Comparison of ENCODE assay signal across 23 cellular contexts in genomic region chr10:124186956-124187355, GRCh38.
DNase-seq lines count a peak whose midpoint lies in the region; ATAC-seq lines count a peak whose summit lies in the region.
"Had no signal": no experiment of that assay in that cellular context is flagged by ENCODE, and none has a peak within 500 bp of the region (broad histone marks: within the 10 kb centered on the region; RNA-seq: fewer than 3 reads in every experiment).

No MANE protein-coding gene starts in this region.

- no peaks in the 10 kb centered on the region for H3K36me3 ChIP-seq in neuronal stem cell (replicated peaks in 1 of 2; ENCODE audit: control insufficient read depth in 2 of 2, insufficient read depth in 2 of 2, low read length in 2 of 2)
- H3K36me3 ChIP-seq: BE2C, BLaER1 had no signal

- no peak overlapping the region for H2BK5ac ChIP-seq in neuronal stem cell (ENCODE audit: low read length)

- H3K4me2 ChIP-seq in neuronal stem cell (ENCODE audit: insufficient read depth, low read length, poor library complexity, severe bottlenecking): no peak overlapping the region
- H3K4me2 ChIP-seq: BLaER1 had no signal

- H3K79me1 ChIP-seq in neuronal stem cell (ENCODE audit: low read depth, low read length): no peaks in the 10 kb centered on the region

- H3K23ac ChIP-seq in neuronal stem cell (ENCODE audit: low read depth, low read length, poor library complexity): peak overlapping the region; percentile 9

- H4K8ac ChIP-seq in neuronal stem cell (ENCODE audit: low read depth, low read length): no peak overlapping the region

- H3K9ac ChIP-seq in neuronal stem cell (ENCODE audit: low read depth, low read length, poor library complexity): no peak overlapping the region
- H3K9ac ChIP-seq: BLaER1 had no signal

- no peak overlapping the region for H3K4ac ChIP-seq in neuronal stem cell (ENCODE audit: low read length)

- H3K4me3 ChIP-seq in neuronal stem cell (ENCODE audit: low read length in 2 of 2): no peak overlapping the region
- H3K4me3 ChIP-seq: BLaER1, GM12878 had no signal

- no peak overlapping the region for H3K18ac ChIP-seq in neuronal stem cell (ENCODE audit: low read length)

- no peak overlapping the region for H2AFZ ChIP-seq in neuronal stem cell (ENCODE audit: low read length)

- H3K9me3 ChIP-seq in neuronal stem cell (replicated peaks in 1 of 2; ENCODE audit: control insufficient read depth in 2 of 2, insufficient read depth in 1 of 2, low read depth in 1 of 2, low read length in 2 of 2): no peaks in the 10 kb centered on the region
- H3K9me3 ChIP-seq: BE2C, BLaER1 had no signal

- no peak overlapping the region for H2AK5ac ChIP-seq in neuronal stem cell (ENCODE audit: low read depth, low read length)

- H3K4me1 ChIP-seq in neuronal stem cell (ENCODE audit: control insufficient read depth in 2 of 2, insufficient read depth in 1 of 2, low read depth in 1 of 2, low read length in 2 of 2): no peaks in the 10 kb centered on the region
- H3K4me1 ChIP-seq: BE2C, BLaER1 had no signal

- no CpG with 5 or more reads among the region's 7 CpGs for WGBS in neuronal stem cell (ENCODE audit: extremely low coverage in 2 of 2, insufficient read length in 2 of 2, insufficient replicate concordance in 1 of 2), 2 donors

- intact Hi-C loops in sciatic nerve (cut with DNase I): no loop called here

- no peak overlapping the region for H2BK15ac ChIP-seq in neuronal stem cell (ENCODE audit: low read length)

- no peak overlapping the region for H4K91ac ChIP-seq in neuronal stem cell (ENCODE audit: low read depth, low read length, poor library complexity)

- no peak overlapping the region for H2BK12ac ChIP-seq in neuronal stem cell (ENCODE audit: low read length)

- DNase-seq in islet precursor cell: peak; percentile 50
- DNase-seq in left lobe of liver (ENCODE audit: low spot score): peak; percentile 38
- DNase-seq in neuronal stem cell (ENCODE audit: low spot score): no peak
- no peak for DNase-seq in SKM-1 (lab: John Stamatoyannopoulos, UW; ENCODE audit: unreplicated experiment)
- no peak for DNase-seq in activated CD4-positive, alpha-beta T cell treated with anti-CD3 and anti-CD28 coated beads, Interleukin-2, amount 50 U/mL, for 1 hour
- DNase-seq in sciatic nerve (ENCODE audit: low spot score): no peak
- DNase-seq: 8988T; ACHN; BE2C; C1 segment of cervical spinal cord; CD4-positive, alpha-beta memory T cell; CD4-positive, CD25-positive, alpha-beta regulatory T cell; CD8-positive, alpha-beta memory T cell; COR-L47; DMS 273 treated with DMSO at 0.1 percent for 48 hours; DMS153; DMS53; DMS79; DND-41; EL; GDM1 had no signal

- H3K27ac ChIP-seq in neuronal stem cell (replicated peaks; ENCODE audit: low read length): no peak overlapping the region
- H3K27ac ChIP-seq: BLaER1 had no signal

- no peak for ATAC-seq in left lobe of liver
- no peak for ATAC-seq in sciatic nerve
- ATAC-seq: GM12878 had no signal

- H3K27me3 ChIP-seq in neuronal stem cell (ENCODE audit: control insufficient read depth in 3 of 3, insufficient read depth in 3 of 3, low read depth in 1 of 3, low read length in 3 of 3): peaks cover 0 to 3% (median 0%) of the 10 kb centered on the region in 3 experiments
- H3K27me3 ChIP-seq: BE2C, BLaER1 had no signal

- H3K14ac ChIP-seq in neuronal stem cell (ENCODE audit: low read length): no peak overlapping the region

- no peak overlapping the region for H2BK120ac ChIP-seq in neuronal stem cell (ENCODE audit: low read depth, low read length)

Comparison
In these comparisons a context has a peak if more than half of its experiments do, and no peak if none do; other contexts are left out.
1. DNase-seq: peak in islet precursor cell (single experiment) and left lobe of liver (single experiment); none in neuronal stem cell (single experiment), SKM-1 (single experiment), activated CD4-positive, alpha-beta T cell treated with anti-CD3 and anti-CD28 coated beads, Interleukin-2, amount 50 U/mL, for 1 hour (single experiment) and sciatic nerve (single experiment).